In the genomic region with DNA sequence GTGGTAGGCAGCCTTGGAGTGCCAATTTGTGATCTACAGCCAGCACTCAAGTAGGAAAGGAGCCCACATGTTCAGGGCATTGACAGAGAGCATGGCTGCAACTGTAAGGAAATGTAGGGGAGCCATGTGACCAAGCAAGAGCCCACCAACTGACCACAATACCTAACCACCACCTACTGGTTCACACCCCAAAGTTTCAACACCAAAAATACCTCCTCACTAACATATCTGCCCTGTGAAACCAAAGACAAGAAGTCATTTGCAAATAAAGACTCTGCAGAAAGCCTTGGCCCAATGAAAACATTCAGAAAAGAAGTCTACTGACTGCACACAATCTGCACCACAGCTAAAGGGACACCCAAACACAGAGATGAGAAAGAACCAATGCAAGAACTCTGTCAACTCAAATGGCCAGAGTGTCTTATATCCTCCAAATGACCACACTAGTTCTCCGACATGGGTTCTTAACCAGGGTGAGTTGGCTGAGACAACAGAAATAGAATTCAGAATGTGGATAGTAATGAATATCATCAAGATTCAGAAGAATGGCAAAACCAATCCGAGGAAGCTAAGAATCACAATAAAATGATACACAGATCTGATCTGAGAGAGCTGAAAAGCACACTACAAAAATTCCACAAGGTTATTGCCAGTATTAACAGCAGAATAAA, we compare ENCODE assay signal across 18 cellular contexts.
DNase-seq lines count a peak whose midpoint lies in the region; ATAC-seq and FAIRE-seq lines count a peak whose summit lies in the region.
"Had no signal": no experiment of that assay in that cellular context is flagged by ENCODE, and none has a peak within 500 bp of the region (broad histone marks: within the 10 kb centered on the region; RNA-seq: fewer than 3 reads in every experiment).

No MANE protein-coding gene starts in this region.

- peak; percentile 88 for ATAC-seq in GM18502 (IDR thresholded peaks at IDR 0.05; ENCODE audit: poor library complexity, unreplicated experiment)
- ATAC-seq in HG02588 (IDR thresholded peaks at IDR 0.05; ENCODE audit: unreplicated experiment): peak; percentile 82
- ATAC-seq in HG03469 (IDR thresholded peaks at IDR 0.05; ENCODE audit: unreplicated experiment): peak; percentile 75
- ATAC-seq in GM21737 (IDR thresholded peaks at IDR 0.05; ENCODE audit: unreplicated experiment): no peak
- no peak for ATAC-seq in HG03095 (IDR thresholded peaks at IDR 0.05; ENCODE audit: unreplicated experiment)
- no peak for ATAC-seq in GM21723 (IDR thresholded peaks at IDR 0.05; ENCODE audit: unreplicated experiment)
- ATAC-seq: CD8-positive, alpha-beta T cell had no signal

- DNase-seq in GM19239 (ENCODE audit: insufficient read length, low spot score) (no peak), NCI-H1048 (lab: John Stamatoyannopoulos, UW) (no peak)
- DNase-seq: activated CD8-positive, alpha-beta memory T cell treated with anti-CD3 and anti-CD28 coated beads, Interleukin-2, amount 50 U/mL, for 48 hours; aorta; CD8-positive, alpha-beta T cell; cerebellar nuclear complex; endodermal cell; head of caudate nucleus; HFFc6; NCI-H1417 treated with DMSO at 0.1 percent for 48 hours; NCI-H774 had no signal

- FAIRE-seq in GM19239 (lab: Jason Lieb, UNC): peak; percentile 74
- FAIRE-seq: RCC 7860 had no signal

Comparison
In these comparisons a context has a peak if more than half of its experiments do, and no peak if none do; other contexts are left out.
1. ATAC-seq: peak in GM18502 (single experiment), HG02588 (single experiment) and HG03469 (single experiment); none in GM21737 (single experiment), HG03095 (single experiment) and GM21723 (single experiment).